Comparison of ENCODE assay signal across 1 cellular context in the genomic region with DNA sequence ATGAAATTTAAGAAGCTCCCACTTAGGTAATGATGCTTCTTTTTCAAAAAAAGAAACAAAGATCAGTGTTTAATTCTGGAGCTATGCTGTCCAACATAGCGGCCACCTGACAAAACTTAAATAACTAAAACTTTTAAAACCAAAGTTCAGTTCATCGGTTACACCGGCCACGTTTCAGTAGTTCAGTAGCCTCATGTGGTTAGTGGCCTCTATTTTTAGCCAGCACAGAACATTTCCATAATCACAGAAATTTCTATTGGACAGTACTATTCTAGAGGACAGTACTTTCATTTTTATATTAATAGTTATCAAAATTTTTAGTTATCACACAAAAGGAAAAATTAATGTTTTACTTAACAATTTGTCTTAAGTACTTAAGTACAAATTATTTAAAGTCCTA.
A peak's percentile ranks its signal among the peaks of the same experiment; 100 is the strongest.
TF ChIP-seq lines count a peak whose summit lies in the region.

No MANE protein-coding gene starts in this region.

TF ChIP-seq in GM12878, 131 proteins besides CTCF, POLR2A, EP300 and RAD21 (continued from another document):
- TF ChIP-seq, protein P1, sequence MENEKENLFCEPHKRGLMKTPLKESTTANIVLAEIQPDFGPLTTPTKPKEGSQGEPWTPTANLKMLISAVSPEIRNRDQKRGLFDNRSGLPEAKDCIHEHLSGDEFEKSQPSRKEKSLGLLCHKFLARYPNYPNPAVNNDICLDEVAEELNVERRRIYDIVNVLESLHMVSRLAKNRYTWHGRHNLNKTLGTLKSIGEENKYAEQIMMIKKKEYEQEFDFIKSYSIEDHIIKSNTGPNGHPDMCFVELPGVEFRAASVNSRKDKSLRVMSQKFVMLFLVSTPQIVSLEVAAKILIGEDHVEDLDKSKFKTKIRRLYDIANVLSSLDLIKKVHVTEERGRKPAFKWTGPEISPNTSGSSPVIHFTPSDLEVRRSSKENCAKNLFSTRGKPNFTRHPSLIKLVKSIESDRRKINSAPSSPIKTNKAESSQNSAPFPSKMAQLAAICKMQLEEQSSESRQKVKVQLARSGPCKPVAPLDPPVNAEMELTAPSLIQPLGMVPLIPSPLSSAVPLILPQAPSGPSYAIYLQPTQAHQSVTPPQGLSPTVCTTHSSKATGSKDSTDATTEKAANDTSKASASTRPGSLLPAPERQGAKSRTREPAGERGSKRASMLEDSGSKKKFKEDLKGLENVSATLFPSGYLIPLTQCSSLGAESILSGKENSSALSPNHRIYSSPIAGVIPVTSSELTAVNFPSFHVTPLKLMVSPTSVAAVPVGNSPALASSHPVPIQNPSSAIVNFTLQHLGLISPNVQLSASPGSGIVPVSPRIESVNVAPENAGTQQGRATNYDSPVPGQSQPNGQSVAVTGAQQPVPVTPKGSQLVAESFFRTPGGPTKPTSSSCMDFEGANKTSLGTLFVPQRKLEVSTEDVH (IDR thresholded peaks at IDR 0.05; ENCODE audit: low read depth, partially characterized antibody), result no peak
- no peak for TF ChIP-seq GABPA (IDR thresholded peaks at IDR 0.05; ENCODE audit: low read depth)
- TF ChIP-seq STAT3 (IDR thresholded peaks at IDR 0.05; ENCODE audit: low read depth, low read length), result no peak
- TF ChIP-seq ZNF274 (IDR thresholded peaks at IDR 0.05; ENCODE audit: insufficient read depth, insufficient read length), result no peak
- TF ChIP-seq RUNX3 (IDR thresholded peaks at IDR 0.05; ENCODE audit: low read length), result peak; percentile 53
TF ChIP-seq in GM12878: peak in this region for 3.
